Comparison of ENCODE assay signal across 8 cellular contexts in genomic region chr5:65037845-65038815, GRCh38.
DNase-seq lines count a peak whose midpoint lies in the region; ATAC-seq and TF ChIP-seq lines count a peak whose summit lies in the region.

No MANE protein-coding gene starts in this region.

- H3K4me3 ChIP-seq in SK-N-SH (ENCODE audit: low read depth in 2 of 2, low read length in 1 of 2), result no peak overlapping the region
- no peak overlapping the region for H3K4me3 ChIP-seq in epithelial cell of esophagus (ENCODE audit: low read length)
- no peak overlapping the region for H3K4me3 ChIP-seq in skeletal muscle tissue (ENCODE audit: low read length in 3 of 3)

- no peak overlapping the region for H3K9ac ChIP-seq in SK-N-SH
- peak overlapping the region in 1 of 3 donors; percentile 8 for H3K9ac ChIP-seq in skeletal muscle tissue (ENCODE audit: low read depth in 1 of 3, low read length in 3 of 3)

- no peak for TF ChIP-seq EP300 in SK-N-SH (IDR thresholded peaks at IDR 0.05; ENCODE audit: borderline replicate concordance in 1 of 2, low read depth in 1 of 2, low read length in 1 of 2)

- H3K36me3 ChIP-seq in SK-N-SH (replicated peaks in 1 of 2; ENCODE audit: control insufficient read depth in 1 of 2, insufficient read depth in 2 of 2, low read length in 1 of 2) (no peaks in the 10 kb centered on the region), skeletal muscle tissue (ENCODE audit: control insufficient read depth in 3 of 3, insufficient read depth in 3 of 3, low read length in 3 of 3) (no peaks in the 10 kb centered on the region)

- ATAC-seq in SK-N-SH treated with all-trans-retinoic acid at 6 μM for 48 hours, result no peak
- no peak for ATAC-seq in GM18519 (IDR thresholded peaks at IDR 0.05; ENCODE audit: low FRiP score, unreplicated experiment)

- peak overlapping the region in 1 of 2 experiments; percentile 43; a peak in 2 of 4 replicates for H3K27ac ChIP-seq in SK-N-SH (ENCODE audit: low read depth in 2 of 2, low read length in 1 of 2)
- peak overlapping the region; percentile 71 for H3K27ac ChIP-seq in skeletal muscle tissue (ENCODE audit: low read depth, low read length)

- DNase-seq in SK-N-SH (no peak), NCI-H748 treated with DMSO at 0.1 percent for 48 hours (lab: John Stamatoyannopoulos, UW) (peak; percentile 18), epithelial cell of esophagus (ENCODE audit: low read depth) (peak; percentile 45), NCI-H128 (lab: John Stamatoyannopoulos, UW; ENCODE audit: unreplicated experiment) (no peak)
- DNase-seq in activated CD8-positive, alpha-beta memory T cell treated with anti-CD3 and anti-CD28 coated beads for 24 hours, result no peak

- 93% methylated on average over 9 of the region's 9 CpGs for WGBS in SK-N-SH (ENCODE audit: low lambda C conversion rate)

- H4K20me1 ChIP-seq in SK-N-SH (ENCODE audit: insufficient read depth), result no peaks in the 10 kb centered on the region

- no peaks in the 10 kb centered on the region for H3K9me2 ChIP-seq in SK-N-SH

- TF ChIP-seq CTCF in SK-N-SH (IDR thresholded peaks at IDR 0.05) (peak; percentile 48), epithelial cell of esophagus (IDR thresholded peaks at IDR 0.05; ENCODE audit: insufficient read depth, low read depth, low read length, missing control alignments) (peak; percentile 45)

- H3K4me1 ChIP-seq in SK-N-SH (ENCODE audit: control insufficient read depth in 1 of 2, insufficient read depth in 2 of 2, low read depth in 1 of 2, low read length in 1 of 2) (peaks cover 14 to 30% of the 10 kb centered on the region in 2 experiments), skeletal muscle tissue (ENCODE audit: control insufficient read depth in 3 of 3, insufficient read depth in 3 of 3, low read length in 3 of 3) (peaks cover 9 to 28% (median 13%) of the 10 kb centered on the region in 3 donors)

- no peaks in the 10 kb centered on the region for H3K79me2 ChIP-seq in SK-N-SH (ENCODE audit: insufficient read depth)

- no peak overlapping the region for H3K4me2 ChIP-seq in SK-N-SH

- POLR2A ChIA-PET in SK-N-SH (lab: Yijun Ruan, JAX), result no interaction called here

- H3F3A ChIP-seq in SK-N-SH (replicated peaks; ENCODE audit: insufficient read depth), result peaks cover 46% of the 10 kb centered on the region

- TF ChIP-seq RAD21 in SK-N-SH (IDR thresholded peaks at IDR 0.05; ENCODE audit: low read length), result no peak; the same call in 1 of the 2 replicates

- CTCF ChIA-PET in SK-N-SH (lab: Yijun Ruan, JAX), result interaction anchor here (0.9 to 2.8 kb wide), 4 partner anchors 10 to 227 kb away, joined by 3 to 13 read pairs (median 4); no protein-coding TSS in a partner anchor

- H3K9me3 ChIP-seq in SK-N-SH (no peaks in the 10 kb centered on the region), skeletal muscle tissue (ENCODE audit: control insufficient read depth in 3 of 3, low read length in 3 of 3) (no peaks in the 10 kb centered on the region)

- peak overlapping the region; percentile 43; the same call in 1 of the 2 replicates for H2AFZ ChIP-seq in SK-N-SH (ENCODE audit: low read depth)

- no peaks in the 10 kb centered on the region for H3K27me3 ChIP-seq in SK-N-SH (ENCODE audit: insufficient read depth)
- H3K27me3 ChIP-seq in skeletal muscle tissue (ENCODE audit: control insufficient read depth in 3 of 3, insufficient read depth in 3 of 3, low read length in 3 of 3), result no peaks in the 10 kb centered on the region

TF ChIP-seq in SK-N-SH, 30 proteins besides CTCF, POLR2A, EP300 and RAD21:
- TF ChIP-seq YY1 (IDR thresholded peaks at IDR 0.05; ENCODE audit: low read depth) (no peak), IRF3 (IDR thresholded peaks at IDR 0.05; ENCODE audit: low read depth, low read length) (no peak)
TF ChIP-seq in SK-N-SH: peak in this region for 0.

TF ChIP-seq in SK-N-SH treated with all-trans-retinoic acid at 6 μM for 48 hours, 23 proteins besides CTCF, POLR2A, EP300 and RAD21:
- TF ChIP-seq BACH2 (CRISPR knock-in tag; IDR thresholded peaks at IDR 0.05; ENCODE audit: borderline replicate concordance), result no peak
- no peak for TF ChIP-seq RARB (CRISPR knock-in tag; IDR thresholded peaks at IDR 0.05)
- TF ChIP-seq ZFP30 (CRISPR knock-in tag; IDR thresholded peaks at IDR 0.05), result no peak
- TF ChIP-seq ZNF70 (CRISPR knock-in tag; IDR thresholded peaks at IDR 0.05), result no peak
- no peak for TF ChIP-seq PATZ1 (CRISPR knock-in tag; IDR thresholded peaks at IDR 0.05; ENCODE audit: borderline replicate concordance)
- no peak for TF ChIP-seq POU6F1 (CRISPR knock-in tag; IDR thresholded peaks at IDR 0.05; ENCODE audit: borderline replicate concordance, low read depth)
- TF ChIP-seq CREB5 (CRISPR knock-in tag; IDR thresholded peaks at IDR 0.05; ENCODE audit: low read depth), result no peak
- no peak for TF ChIP-seq TOX (CRISPR knock-in tag; IDR thresholded peaks at IDR 0.05; ENCODE audit: borderline replicate concordance)
- TF ChIP-seq ZNF565 (CRISPR knock-in tag; conservative IDR thresholded peaks at IDR 0.05; ENCODE audit: low read depth), result no peak
TF ChIP-seq in SK-N-SH treated with all-trans-retinoic acid at 6 μM for 48 hours: peak in this region for 0.

Comparison
In these comparisons a context has a peak if more than half of its experiments do, and no peak if none do; other contexts are left out.
1. DNase-seq: peak in NCI-H748 treated with DMSO at 0.1 percent for 48 hours (single experiment) and epithelial cell of esophagus (single experiment); none in SK-N-SH (single experiment), activated CD8-positive, alpha-beta memory T cell treated with anti-CD3 and anti-CD28 coated beads for 24 hours (single experiment) and NCI-H128 (single experiment).